26 cellular contexts compared by ENCODE assay signal in the genomic region with DNA sequence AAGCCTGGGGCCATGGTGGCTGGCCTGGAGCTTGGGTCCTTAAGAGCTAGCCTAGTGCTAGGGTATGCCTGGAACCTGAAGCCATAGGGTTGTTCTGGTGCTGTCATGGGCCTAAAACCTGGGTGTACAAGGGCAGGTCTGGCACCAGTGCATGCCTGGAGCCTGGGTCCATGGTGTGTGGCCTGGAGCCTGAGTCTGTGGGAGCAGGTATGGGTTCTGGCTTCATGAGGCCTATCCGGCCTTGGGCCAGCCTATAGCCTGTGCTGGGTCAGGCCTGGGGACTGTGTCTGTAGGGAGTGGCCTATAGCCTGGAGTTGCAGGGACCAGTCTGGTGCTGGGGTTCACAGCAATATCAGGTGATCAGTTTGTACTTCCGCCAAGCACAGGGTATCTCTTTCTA.
"Had no signal": no experiment of that assay in that cellular context is flagged by ENCODE, and none has a peak within 500 bp of the region (broad histone marks: within the 10 kb centered on the region; RNA-seq: fewer than 3 reads in every experiment).

No MANE protein-coding gene starts in this region.

- H3K4me3 ChIP-seq: adrenal gland, ascending aorta, body of pancreas had no signal

- H3K36me3 ChIP-seq: adrenal gland, ascending aorta had no signal

- H3K36me3 Mint-ChIP-seq: activated naive CD8-positive, alpha-beta T cell treated with anti-CD3 and anti-CD28 coated beads, Interleukin-2, amount 10 ng/mL, durations not matched to agents 7 days and 5 days had no signal

- H3K27ac Mint-ChIP-seq: activated B cell treated with CpG ODN at 0.5 μM for 24 hours; activated CD4-positive, alpha-beta memory T cell treated with anti-CD3 and anti-CD28 coated beads, Interleukin-2, amount 10 ng/mL, durations not matched to agents 7 days and 5 days; activated CD4-positive, alpha-beta T cell treated with anti-CD3 and anti-CD28 coated beads, Interleukin-2, amount 10 ng/mL, durations not matched to agents 24 days and 14 days; activated naive CD8-positive, alpha-beta T cell treated with anti-CD3 and anti-CD28 coated beads, Interleukin-2, amount 10 ng/mL, durations not matched to agents 7 days and 5 days; activated T-helper 17 cell treated with anti-CD3 and anti-CD28 coated beads, Interleukin-2, amount 50 U/mL, for 72 hours; IgD-negative memory B cell; T-helper 1 cell treated with Interleukin-12 subunit alpha and Interleukin-12 subunit beta and Interleukin-4 antibody, amounts not matched to agents 30 μg/mL and 1 μg/mL, for 36 hours had no signal

- DNase-seq: activated B cell treated with CpG ODN at 0.5 μM for 24 hours; activated CD4-positive, alpha-beta memory T cell treated with anti-CD3 and anti-CD28 coated beads, Interleukin-2, amount 10 ng/mL, durations not matched to agents 7 days and 5 days; activated CD4-positive, alpha-beta T cell treated with anti-CD3 and anti-CD28 coated beads for 1 hour; activated CD4-positive, alpha-beta T cell treated with anti-CD3 and anti-CD28 coated beads, Interleukin-2, amount 10 ng/mL, durations not matched to agents 24 days and 14 days; activated naive CD4-positive, alpha-beta T cell treated with anti-CD3 and anti-CD28 coated beads, Interleukin-2, amount 50 U/mL, for 16 hours; activated naive CD8-positive, alpha-beta T cell treated with anti-CD3 and anti-CD28 coated beads, Interleukin-2, amount 10 ng/mL, durations not matched to agents 7 days and 5 days; activated T-cell treated with anti-CD3 and anti-CD28 coated beads for 4 hours; activated T-cell treated with anti-CD3 and anti-CD28 coated beads, Interleukin-2, amount 50 U/mL, for 48 hours; adrenal gland; central memory CD4-positive, alpha-beta T cell; KG1; MV-4-11; NCI-H1092 treated with DMSO at 0.1 percent for 48 hours; NCI-H1417 treated with DMSO at 0.1 percent for 48 hours; NCI-H1694; NCI-H2029 treated with DMSO at 0.1 percent for 48 hours; NCI-H510A treated with DMSO at 0.1 percent for 48 hours; PC-3; SHP77 treated with DMSO at 0.1 percent for 48 hours had no signal

- H3K9me3 ChIP-seq: adrenal gland, ascending aorta, body of pancreas had no signal

- H3K4me1 Mint-ChIP-seq: activated CD4-positive, alpha-beta memory T cell treated with anti-CD3 and anti-CD28 coated beads, Interleukin-2, amount 10 ng/mL, durations not matched to agents 7 days and 5 days; activated CD4-positive, alpha-beta T cell treated with anti-CD3 and anti-CD28 coated beads, Interleukin-2, amount 10 ng/mL, durations not matched to agents 24 days and 14 days; activated naive CD8-positive, alpha-beta T cell treated with anti-CD3 and anti-CD28 coated beads, Interleukin-2, amount 10 ng/mL, durations not matched to agents 7 days and 5 days; activated T-helper 17 cell treated with anti-CD3 and anti-CD28 coated beads, Interleukin-2, amount 50 U/mL, for 72 hours had no signal

- H3K27me3 ChIP-seq: adrenal gland, ascending aorta, body of pancreas had no signal

- FAIRE-seq: bronchial epithelial cell, RCC 7860 had no signal

- ATAC-seq: activated T-helper 17 cell treated with anti-CD3 and anti-CD28 coated beads, Interleukin-2, amount 50 U/mL, for 72 hours; body of pancreas; PC-3 had no signal

- H3K4me1 ChIP-seq: adrenal gland, ascending aorta, body of pancreas had no signal

- H3K4me3 Mint-ChIP-seq: activated B cell treated with CpG ODN at 0.5 μM for 24 hours; activated CD4-positive, alpha-beta memory T cell treated with anti-CD3 and anti-CD28 coated beads, Interleukin-2, amount 10 ng/mL, durations not matched to agents 7 days and 5 days; activated CD4-positive, alpha-beta T cell treated with anti-CD3 and anti-CD28 coated beads, Interleukin-2, amount 10 ng/mL, durations not matched to agents 24 days and 14 days; activated naive CD8-positive, alpha-beta T cell treated with anti-CD3 and anti-CD28 coated beads, Interleukin-2, amount 10 ng/mL, durations not matched to agents 7 days and 5 days; activated T-helper 17 cell treated with anti-CD3 and anti-CD28 coated beads, Interleukin-2, amount 50 U/mL, for 72 hours; IgD-negative memory B cell; T-helper 1 cell treated with Interleukin-12 subunit alpha and Interleukin-12 subunit beta and Interleukin-4 antibody, amounts not matched to agents 30 μg/mL and 1 μg/mL, for 36 hours had no signal

- H3K9me3 Mint-ChIP-seq: activated CD4-positive, alpha-beta memory T cell treated with anti-CD3 and anti-CD28 coated beads, Interleukin-2, amount 10 ng/mL, durations not matched to agents 7 days and 5 days; activated CD4-positive, alpha-beta T cell treated with anti-CD3 and anti-CD28 coated beads, Interleukin-2, amount 10 ng/mL, durations not matched to agents 24 days and 14 days; activated naive CD8-positive, alpha-beta T cell treated with anti-CD3 and anti-CD28 coated beads, Interleukin-2, amount 10 ng/mL, durations not matched to agents 7 days and 5 days; activated T-helper 17 cell treated with anti-CD3 and anti-CD28 coated beads, Interleukin-2, amount 50 U/mL, for 72 hours had no signal

- H3K27ac ChIP-seq: adrenal gland, ascending aorta, body of pancreas had no signal
